Comparison of ENCODE assay signal across 20 cellular contexts in genomic region chr2:172819943-172820342, GRCh38.
"Had no signal": no experiment of that assay in that cellular context is flagged by ENCODE, and none has a peak within 500 bp of the region (broad histone marks: within the 10 kb centered on the region; RNA-seq: fewer than 3 reads in every experiment).

No MANE protein-coding gene starts in this region.

- H3K27me3 ChIP-seq: MG63 had no signal

- H3K9me3 ChIP-seq: MG63, SK-N-SH had no signal

- H3K4me3 ChIP-seq: MG63 had no signal

- H3K36me3 ChIP-seq: MG63 had no signal

- ATAC-seq: HepG2, T-cell had no signal

- DNase-seq: IMR-90, Karpas-422, KG1, MG63, NCI-H1092, NCI-H1436 treated with DMSO at 0.1 percent for 48 hours, NCI-H1694, NCI-H2029 treated with DMSO at 0.1 percent for 48 hours, NCI-H2107, NCI-H2171 treated with DMSO at 0.1 percent for 48 hours, NCI-H345, NCI-H446 treated with DMSO at 0.1 percent for 48 hours, NCI-H524 treated with DMSO at 0.1 percent for 48 hours, NCI-H69, RPMI8226, SHP77, SK-N-SH, SW 1271, T-cell had no signal
